In the genomic region with DNA sequence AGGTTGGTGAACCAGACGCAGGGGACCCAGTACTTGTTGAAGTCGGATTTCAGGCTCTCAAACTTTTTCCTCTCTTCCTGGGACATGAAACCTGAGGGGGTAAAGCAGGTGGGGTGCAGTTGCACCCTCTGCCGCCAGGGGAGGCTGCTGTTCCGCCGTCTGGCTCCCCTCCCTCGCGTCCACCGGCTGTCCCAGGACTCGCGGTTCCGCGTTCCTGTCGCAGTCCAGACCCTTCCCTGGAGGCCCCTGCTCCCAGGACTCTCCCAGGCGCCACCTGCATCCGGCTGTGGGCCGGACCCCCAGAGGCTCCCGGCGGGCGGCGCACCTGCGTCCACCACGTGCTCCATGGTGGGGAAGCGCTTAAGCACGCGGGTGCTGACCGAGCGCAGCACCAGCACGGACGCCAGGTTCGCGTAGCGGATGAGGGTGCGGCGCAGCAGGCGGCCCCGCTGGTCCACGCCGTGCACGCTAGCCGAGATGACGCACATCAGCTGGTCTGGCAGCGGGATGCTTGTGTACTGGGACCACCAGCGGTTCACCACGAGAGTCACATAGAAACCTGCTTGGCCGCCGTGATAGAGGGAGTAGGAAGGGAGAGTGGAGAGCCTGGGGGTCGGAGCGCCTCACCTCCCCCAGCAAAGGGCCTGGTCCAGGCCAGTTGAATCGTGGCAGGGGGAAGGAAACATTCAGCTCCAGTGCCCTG, we compare ENCODE assay signal across 8 cellular contexts. TPM values are rescaled to one million over a fixed set of nuclear protein-coding genes. Genes with fewer than 3 reads are reported as not detected.
DNase-seq lines count a peak whose midpoint lies in the region; ATAC-seq and TF ChIP-seq lines count a peak whose summit lies in the region.

No MANE protein-coding gene starts in this region.

- H3K4me3 Mint-ChIP-seq in T-cell = peak overlapping the region; percentile 64 to 74 (median 69)

- CTCF ChIA-PET in T-cell (lab: Charles Lee) = interaction anchor here in 1 of 2 donors (0.7 to 2.3 kb wide), 4 partner anchors 10 to 517 kb away, joined by 3 to 7 read pairs (median 4); partner anchors contain the start of gene RPS8

- H3K9me3 ChIP-seq in iPS-18c (ENCODE audit: control insufficient read depth, insufficient read depth, low read length) = no peaks in the 10 kb centered on the region

- DNase-seq in T-cell = peak in 33 of 34 experiments; percentile 48 to 83 (median 69)
- DNase-seq in astrocyte of the spinal cord (ENCODE audit: low read depth, low spot score) = peak; percentile 74
- no peak for DNase-seq in NCI-H2196 treated with DMSO at 0.1 percent for 48 hours (lab: John Stamatoyannopoulos, UW; ENCODE audit: unreplicated experiment)
- DNase-seq in NCI-H345 treated with DMSO at 0.1 percent for 48 hours (lab: John Stamatoyannopoulos, UW; ENCODE audit: unreplicated experiment) = no peak

- H3K27me3 Mint-ChIP-seq in T-cell = no peaks in the 10 kb centered on the region

- H3K4me3 ChIP-seq in GM08714 (ENCODE audit: low read length) = peak overlapping the region; percentile 4; the same call in 1 of the 2 replicates
- H3K4me3 ChIP-seq in astrocyte of the spinal cord (ENCODE audit: low read depth, low read length) = peak overlapping the region; percentile 27
- peak overlapping the region; percentile 66 for H3K4me3 ChIP-seq in iPS-18c (ENCODE audit: insufficient read depth, low read depth, low read length)
- peak overlapping the region; percentile 12 to 42 (median 31) for H3K4me3 ChIP-seq in skin epidermis

- H3K4me1 Mint-ChIP-seq in T-cell = peaks cover 28% of the 10 kb centered on the region in 3 donors

- POLR2A ChIA-PET in T-cell (lab: Charles Lee) = no interaction called here

- H3K36me3 Mint-ChIP-seq in T-cell = peaks cover 4% of the 10 kb centered on the region

- H3K27ac Mint-ChIP-seq in T-cell = peak overlapping the region; percentile 78 to 85

- H3K9me3 Mint-ChIP-seq in T-cell = no peaks in the 10 kb centered on the region

- TF ChIP-seq CTCF in astrocyte of the spinal cord (IDR thresholded peaks at IDR 0.05; ENCODE audit: low read depth, low read length) = peak; percentile 99

- in situ Hi-C loops in astrocyte of the spinal cord (cut with HindIII; ENCODE audit: low sequenced_read_pairs) = no loop called here

- ATAC-seq in HG03095 (IDR thresholded peaks at IDR 0.05; ENCODE audit: unreplicated experiment) (peak; percentile 48), T-cell (replicated peaks in 1 of 4) (peak; percentile 71 to 78 (median 74))

- peak overlapping the region in 15 of 21 experiments; percentile 2 to 78 (median 22) for H3K27ac ChIP-seq in skin epidermis

RNA-seq across cellular contexts. Expression of gene BEST4, which starts 1.7 kb away (rescaled TPM):
- 1 to 10 TPM in 4 of 5 donors, under 1 TPM in 1; 0.75 to 2.4 (median 1.6) TPM for total RNA-seq in T-cell

RNA-seq across cellular contexts. Expression of gene RPS8, which starts 10.9 kb away (rescaled TPM):
- 1,000 to 10,000 TPM; 2,713 to 2,895 (median 2,873) TPM for total RNA-seq in T-cell

RNA-seq across cellular contexts. Expression of gene PLK3, which starts 13.9 kb away (rescaled TPM):
- total RNA-seq in T-cell = 100 to 1,000 TPM; 124 to 453 (median 136) TPM

RNA-seq across cellular contexts. Expression of gene DYNLT4, which starts 20.9 kb away (rescaled TPM):
- total RNA-seq in T-cell = 1 to 10 TPM in 2 of 5 donors, under 1 TPM in 2, not detected in 1; 0.36 to 4.3 (median 2.3) TPM

RNA-seq across cellular contexts. Expression of gene BTBD19, which starts 22.0 kb away (rescaled TPM):
- 10 to 100 TPM; 10.1 to 56.7 (median 11.5) TPM for total RNA-seq in T-cell

Comparison
In these comparisons a context has a peak if more than half of its experiments do, and no peak if none do; other contexts are left out.
1. H3K4me3 ChIP-seq: peak in every context shown above with its lines; median percentile 66 in iPS-18c; 31 in skin epidermis; 27 in astrocyte of the spinal cord; 4 in GM08714.
2. DNase-seq: peak in T-cell (33 of 34) and astrocyte of the spinal cord (single experiment); none in NCI-H2196 treated with DMSO at 0.1 percent for 48 hours (single experiment) and NCI-H345 treated with DMSO at 0.1 percent for 48 hours (single experiment).